ENCODE assay signal across 1 cellular context in genomic region chr1:32964461-32965250, GRCh38.
TF ChIP-seq lines count a peak whose summit lies in the region.

TSS of gene RNF19B (minus strand) at chr1:32964809. CDS start at chr1:32964685, 124 bp downstream.

TF ChIP-seq in HepG2, 621 proteins besides CTCF, POLR2A, EP300 and RAD21 (continued from another document and continues in another):
- no peak for TF ChIP-seq CEBPZ (IDR thresholded peaks at IDR 0.05; ENCODE audit: low read length)
- TF ChIP-seq IRF1 (CRISPR knock-in tag; IDR thresholded peaks at IDR 0.05; ENCODE audit: low read depth), result no peak
- peak; percentile 86 for TF ChIP-seq TMF1 (CRISPR knock-in tag; IDR thresholded peaks at IDR 0.05; ENCODE audit: low read depth)
- TF ChIP-seq JUNB (CRISPR knock-in tag; IDR thresholded peaks at IDR 0.05; ENCODE audit: borderline replicate concordance), result no peak
- no peak; the same call in 1 of the 2 replicates for TF ChIP-seq ZFP1 (CRISPR knock-in tag; IDR thresholded peaks at IDR 0.05)
- TF ChIP-seq PRPF4 (IDR thresholded peaks at IDR 0.05; ENCODE audit: low read depth, low read length, poor library complexity, severe bottlenecking), result no peak
- TF ChIP-seq, protein P1, sequence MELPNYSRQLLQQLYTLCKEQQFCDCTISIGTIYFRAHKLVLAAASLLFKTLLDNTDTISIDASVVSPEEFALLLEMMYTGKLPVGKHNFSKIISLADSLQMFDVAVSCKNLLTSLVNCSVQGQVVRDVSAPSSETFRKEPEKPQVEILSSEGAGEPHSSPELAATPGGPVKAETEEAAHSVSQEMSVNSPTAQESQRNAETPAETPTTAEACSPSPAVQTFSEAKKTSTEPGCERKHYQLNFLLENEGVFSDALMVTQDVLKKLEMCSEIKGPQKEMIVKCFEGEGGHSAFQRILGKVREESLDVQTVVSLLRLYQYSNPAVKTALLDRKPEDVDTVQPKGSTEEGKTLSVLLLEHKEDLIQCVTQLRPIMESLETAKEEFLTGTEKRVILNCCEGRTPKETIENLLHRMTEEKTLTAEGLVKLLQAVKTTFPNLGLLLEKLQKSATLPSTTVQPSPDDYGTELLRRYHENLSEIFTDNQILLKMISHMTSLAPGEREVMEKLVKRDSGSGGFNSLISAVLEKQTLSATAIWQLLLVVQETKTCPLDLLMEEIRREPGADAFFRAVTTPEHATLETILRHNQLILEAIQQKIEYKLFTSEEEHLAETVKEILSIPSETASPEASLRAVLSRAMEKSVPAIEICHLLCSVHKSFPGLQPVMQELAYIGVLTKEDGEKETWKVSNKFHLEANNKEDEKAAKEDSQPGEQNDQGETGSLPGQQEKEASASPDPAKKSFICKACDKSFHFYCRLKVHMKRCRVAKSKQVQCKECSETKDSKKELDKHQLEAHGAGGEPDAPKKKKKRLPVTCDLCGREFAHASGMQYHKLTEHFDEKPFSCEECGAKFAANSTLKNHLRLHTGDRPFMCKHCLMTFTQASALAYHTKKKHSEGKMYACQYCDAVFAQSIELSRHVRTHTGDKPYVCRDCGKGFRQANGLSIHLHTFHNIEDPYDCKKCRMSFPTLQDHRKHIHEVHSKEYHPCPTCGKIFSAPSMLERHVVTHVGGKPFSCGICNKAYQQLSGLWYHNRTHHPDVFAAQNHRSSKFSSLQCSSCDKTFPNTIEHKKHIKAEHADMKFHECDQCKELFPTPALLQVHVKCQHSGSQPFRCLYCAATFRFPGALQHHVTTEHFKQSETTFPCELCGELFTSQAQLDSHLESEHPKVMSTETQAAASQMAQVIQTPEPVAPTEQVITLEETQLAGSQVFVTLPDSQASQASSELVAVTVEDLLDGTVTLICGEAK (IDR thresholded peaks at IDR 0.05), result no peak
- TF ChIP-seq, protein P1 (CRISPR knock-in tag; IDR thresholded peaks at IDR 0.05), result peak; percentile 41
- TF ChIP-seq PHF8 (CRISPR knock-in tag; IDR thresholded peaks at IDR 0.05), result no peak; the same call in none of the 2 replicates
- 0 out of 2 replicates have a peak, but pooled peaks have one; percentile 46 for TF ChIP-seq ZNF784 (CRISPR knock-in tag; IDR thresholded peaks at IDR 0.05; ENCODE audit: borderline replicate concordance)
- TF ChIP-seq YEATS2 (CRISPR knock-in tag; IDR thresholded peaks at IDR 0.05; ENCODE audit: borderline replicate concordance), result peak; percentile 54; the same call in 1 of the 2 replicates
- TF ChIP-seq ZNF747 (CRISPR knock-in tag; IDR thresholded peaks at IDR 0.05; ENCODE audit: borderline replicate concordance), result 0 out of 2 replicates have a peak, but pooled peaks have one; percentile 27
- 0 out of 2 replicates have a peak, but pooled peaks have one; percentile 16 for TF ChIP-seq MTF2 (CRISPR knock-in tag; IDR thresholded peaks at IDR 0.05; ENCODE audit: borderline replicate concordance)
- no peak for TF ChIP-seq RFXAP (CRISPR knock-in tag; IDR thresholded peaks at IDR 0.05; ENCODE audit: borderline replicate concordance)
- TF ChIP-seq GTF2F1 (IDR thresholded peaks at IDR 0.05; ENCODE audit: low read length), result peak; percentile 79
- TF ChIP-seq MXD4 (CRISPR knock-in tag; IDR thresholded peaks at IDR 0.05), result 0 out of 2 replicates have a peak, but pooled peaks have one; percentile 60
- TF ChIP-seq, protein P2, sequence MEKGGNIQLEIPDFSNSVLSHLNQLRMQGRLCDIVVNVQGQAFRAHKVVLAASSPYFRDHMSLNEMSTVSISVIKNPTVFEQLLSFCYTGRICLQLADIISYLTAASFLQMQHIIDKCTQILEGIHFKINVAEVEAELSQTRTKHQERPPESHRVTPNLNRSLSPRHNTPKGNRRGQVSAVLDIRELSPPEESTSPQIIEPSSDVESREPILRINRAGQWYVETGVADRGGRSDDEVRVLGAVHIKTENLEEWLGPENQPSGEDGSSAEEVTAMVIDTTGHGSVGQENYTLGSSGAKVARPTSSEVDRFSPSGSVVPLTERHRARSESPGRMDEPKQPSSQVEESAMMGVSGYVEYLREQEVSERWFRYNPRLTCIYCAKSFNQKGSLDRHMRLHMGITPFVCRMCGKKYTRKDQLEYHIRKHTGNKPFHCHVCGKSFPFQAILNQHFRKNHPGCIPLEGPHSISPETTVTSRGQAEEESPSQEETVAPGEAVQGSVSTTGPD (CRISPR knock-in tag; IDR thresholded peaks at IDR 0.05), result no peak
- TF ChIP-seq, protein P3, sequence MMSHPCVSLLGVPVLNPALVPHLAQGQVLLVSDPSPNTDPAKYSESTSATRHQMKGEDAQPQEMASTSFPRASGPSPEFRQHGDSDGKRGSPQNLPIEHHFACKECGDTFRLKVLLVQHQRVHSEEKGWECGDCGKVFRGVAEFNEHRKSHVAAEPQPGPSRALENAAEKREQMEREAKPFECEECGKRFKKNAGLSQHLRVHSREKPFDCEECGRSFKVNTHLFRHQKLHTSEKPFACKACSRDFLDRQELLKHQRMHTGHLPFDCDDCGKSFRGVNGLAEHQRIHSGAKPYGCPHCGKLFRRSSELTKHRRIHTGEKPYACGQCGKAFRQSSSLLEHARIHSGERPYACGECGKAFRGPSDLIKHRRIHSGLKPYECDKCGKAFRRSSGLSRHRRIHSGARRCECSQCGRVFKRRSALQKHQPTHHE (CRISPR knock-in tag; IDR thresholded peaks at IDR 0.05; ENCODE audit: borderline replicate concordance), result no peak
- TF ChIP-seq, protein P4, sequence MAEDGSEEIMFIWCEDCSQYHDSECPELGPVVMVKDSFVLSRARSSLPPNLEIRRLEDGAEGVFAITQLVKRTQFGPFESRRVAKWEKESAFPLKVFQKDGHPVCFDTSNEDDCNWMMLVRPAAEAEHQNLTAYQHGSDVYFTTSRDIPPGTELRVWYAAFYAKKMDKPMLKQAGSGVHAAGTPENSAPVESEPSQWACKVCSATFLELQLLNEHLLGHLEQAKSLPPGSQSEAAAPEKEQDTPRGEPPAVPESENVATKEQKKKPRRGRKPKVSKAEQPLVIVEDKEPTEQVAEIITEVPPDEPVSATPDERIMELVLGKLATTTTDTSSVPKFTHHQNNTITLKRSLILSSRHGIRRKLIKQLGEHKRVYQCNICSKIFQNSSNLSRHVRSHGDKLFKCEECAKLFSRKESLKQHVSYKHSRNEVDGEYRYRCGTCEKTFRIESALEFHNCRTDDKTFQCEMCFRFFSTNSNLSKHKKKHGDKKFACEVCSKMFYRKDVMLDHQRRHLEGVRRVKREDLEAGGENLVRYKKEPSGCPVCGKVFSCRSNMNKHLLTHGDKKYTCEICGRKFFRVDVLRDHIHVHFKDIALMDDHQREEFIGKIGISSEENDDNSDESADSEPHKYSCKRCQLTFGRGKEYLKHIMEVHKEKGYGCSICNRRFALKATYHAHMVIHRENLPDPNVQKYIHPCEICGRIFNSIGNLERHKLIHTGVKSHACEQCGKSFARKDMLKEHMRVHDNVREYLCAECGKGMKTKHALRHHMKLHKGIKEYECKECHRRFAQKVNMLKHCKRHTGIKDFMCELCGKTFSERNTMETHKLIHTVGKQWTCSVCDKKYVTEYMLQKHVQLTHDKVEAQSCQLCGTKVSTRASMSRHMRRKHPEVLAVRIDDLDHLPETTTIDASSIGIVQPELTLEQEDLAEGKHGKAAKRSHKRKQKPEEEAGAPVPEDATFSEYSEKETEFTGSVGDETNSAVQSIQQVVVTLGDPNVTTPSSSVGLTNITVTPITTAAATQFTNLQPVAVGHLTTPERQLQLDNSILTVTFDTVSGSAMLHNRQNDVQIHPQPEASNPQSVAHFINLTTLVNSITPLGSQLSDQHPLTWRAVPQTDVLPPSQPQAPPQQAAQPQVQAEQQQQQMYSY (CRISPR knock-in tag; IDR thresholded peaks at IDR 0.05), result no peak
- TF ChIP-seq FIP1L1 (IDR thresholded peaks at IDR 0.05; ENCODE audit: borderline replicate concordance, insufficient read depth, low read depth, low read length), result no peak
- TF ChIP-seq, protein P5, sequence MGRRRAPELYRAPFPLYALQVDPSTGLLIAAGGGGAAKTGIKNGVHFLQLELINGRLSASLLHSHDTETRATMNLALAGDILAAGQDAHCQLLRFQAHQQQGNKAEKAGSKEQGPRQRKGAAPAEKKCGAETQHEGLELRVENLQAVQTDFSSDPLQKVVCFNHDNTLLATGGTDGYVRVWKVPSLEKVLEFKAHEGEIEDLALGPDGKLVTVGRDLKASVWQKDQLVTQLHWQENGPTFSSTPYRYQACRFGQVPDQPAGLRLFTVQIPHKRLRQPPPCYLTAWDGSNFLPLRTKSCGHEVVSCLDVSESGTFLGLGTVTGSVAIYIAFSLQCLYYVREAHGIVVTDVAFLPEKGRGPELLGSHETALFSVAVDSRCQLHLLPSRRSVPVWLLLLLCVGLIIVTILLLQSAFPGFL (CRISPR knock-in tag; IDR thresholded peaks at IDR 0.05), result no peak
- TF ChIP-seq GATAD2A (CRISPR knock-in tag; IDR thresholded peaks at IDR 0.05), result no peak; the same call in 1 of the 2 replicates
- no peak for TF ChIP-seq NRL (CRISPR knock-in tag; IDR thresholded peaks at IDR 0.05; ENCODE audit: borderline replicate concordance)
